23 cellular contexts compared by ENCODE assay signal in the genomic region with DNA sequence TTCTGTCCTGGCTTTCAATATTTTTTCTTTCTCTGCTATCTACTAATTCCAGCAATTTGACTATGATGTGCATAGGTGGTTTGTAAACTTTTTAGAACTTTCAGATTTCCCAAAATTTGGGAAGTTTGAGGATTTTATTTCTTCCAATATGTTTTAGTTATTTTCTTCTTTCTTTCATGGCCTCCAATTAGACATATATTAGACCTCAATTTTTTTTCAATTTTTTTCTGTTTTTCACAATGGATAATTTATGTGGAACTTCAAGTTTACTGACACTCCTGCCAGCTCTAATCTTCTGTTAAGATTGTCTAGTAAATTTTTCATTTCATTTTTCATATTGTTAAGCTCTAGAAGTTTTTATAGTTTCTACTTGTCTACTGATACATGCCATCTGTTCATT.
"Had no signal": no experiment of that assay in that cellular context is flagged by ENCODE, and none has a peak within 500 bp of the region (broad histone marks: within the 10 kb centered on the region; RNA-seq: fewer than 3 reads in every experiment).

No MANE protein-coding gene starts in this region.

- H3K4me1 ChIP-seq: colonic mucosa, foreskin keratinocyte, gastrocnemius medialis, heart left ventricle, heart right ventricle had no signal

- H3K27ac ChIP-seq: colonic mucosa, coronary artery, dorsolateral prefrontal cortex, epithelial cell of prostate, esophagus muscularis mucosa, foreskin keratinocyte, gastrocnemius medialis, gastroesophageal sphincter, heart left ventricle, heart right ventricle had no signal

- H3K27me3 ChIP-seq: colonic mucosa, dorsolateral prefrontal cortex, esophagus muscularis mucosa, foreskin keratinocyte, gastrocnemius medialis, gastroesophageal sphincter, heart left ventricle, heart right ventricle had no signal

- ATAC-seq: effector memory CD8-positive, alpha-beta T cell; esophagus mucosa; foreskin keratinocyte; gastrocnemius medialis; gastroesophageal sphincter; heart left ventricle; heart right ventricle had no signal

- H3K9me3 ChIP-seq: colonic mucosa had no signal

- DNase-seq: colonic mucosa; cortex of kidney; dermis blood vessel endothelial cell; dorsolateral prefrontal cortex; effector CD4-positive, alpha-beta T cell; effector CD8-positive, alpha-beta T cell; effector memory CD4-positive, alpha-beta T cell; effector memory CD8-positive, alpha-beta T cell; endodermal cell; erythroblast; foreskin fibroblast; foreskin keratinocyte; foreskin melanocyte; gastrocnemius medialis; glutamatergic neuron; head of caudate nucleus; heart left ventricle; heart right ventricle had no signal

- H3K4me3 ChIP-seq: colonic mucosa, coronary artery, dorsolateral prefrontal cortex, esophagus muscularis mucosa, gastrocnemius medialis, gastroesophageal sphincter, heart left ventricle, heart right ventricle had no signal

- H3K36me3 ChIP-seq: colonic mucosa, esophagus muscularis mucosa, gastrocnemius medialis, heart left ventricle, heart right ventricle had no signal
